ENCODE assay signal across 13 cellular contexts in the genomic region with DNA sequence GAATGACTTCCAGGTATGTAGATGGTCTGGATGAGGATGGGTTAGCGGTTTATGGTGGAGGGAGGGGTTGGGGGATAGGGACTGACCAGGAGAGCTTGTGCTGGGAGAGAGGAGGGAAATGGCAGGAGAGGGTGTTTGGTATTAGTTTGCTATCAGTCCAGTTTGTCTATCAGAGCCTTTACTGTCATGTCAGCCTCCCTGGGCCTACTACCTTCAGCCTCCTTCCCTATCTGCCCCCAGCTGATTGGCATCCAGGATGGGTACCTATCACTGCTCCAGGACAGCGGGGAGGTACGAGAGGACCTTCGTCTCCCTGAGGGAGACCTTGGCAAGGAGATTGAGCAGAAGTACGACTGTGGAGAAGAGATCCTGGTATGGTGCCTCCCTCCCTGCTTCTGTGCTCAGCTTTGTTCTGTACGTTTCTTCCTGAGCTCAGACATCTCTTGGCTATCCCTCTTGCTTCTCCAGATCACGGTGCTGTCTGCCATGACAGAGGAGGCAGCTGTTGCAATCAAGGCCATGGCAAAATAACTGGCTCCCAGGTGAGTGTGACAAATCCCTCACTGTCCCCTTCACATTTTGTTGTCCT. TPM values are rescaled to one million over a fixed set of nuclear protein-coding genes. Genes with fewer than 3 reads are reported as not detected.
DNase-seq lines count a peak whose midpoint lies in the region; ATAC-seq and TF ChIP-seq lines count a peak whose summit lies in the region.
"Had no signal": no experiment of that assay in that cellular context is flagged by ENCODE, and none has a peak within 500 bp of the region (broad histone marks: within the 10 kb centered on the region; RNA-seq: fewer than 3 reads in every experiment).

No MANE protein-coding gene starts in this region.

- no peaks in the 10 kb centered on the region for H3K9me3 ChIP-seq in GM23248 (ENCODE audit: low read depth)
- H3K9me3 ChIP-seq: HAP-1 had no signal

- ATAC-seq in natural killer cell (no peak), GM21515 (IDR thresholded peaks at IDR 0.05; ENCODE audit: unreplicated experiment) (no peak)
- ATAC-seq: left cardiac atrium had no signal

- H3F3A ChIP-seq in GM23248 (ENCODE audit: insufficient read depth), result peaks cover 68% of the 10 kb centered on the region

- in situ Hi-C loops in GM23248 (cut with MboI), result no loop called here

- peaks cover 48% of the 10 kb centered on the region for H3K4me1 Mint-ChIP-seq in CD14-positive monocyte
- H3K4me1 Mint-ChIP-seq in activated T-helper 2 cell treated with anti-CD3 and anti-CD28 coated beads, Interferon-gamma antibody, Interleukin-2, Interleukin-4, amounts not matched to agents 10 μg/mL and 5 μg/mL and 100 μg/mL, durations not matched to agents 14 hours and 24 hours and 36 hours (ENCODE audit: low read depth), result peaks cover 51% of the 10 kb centered on the region
- H3K4me1 Mint-ChIP-seq in natural killer cell, result peaks cover 56 to 82% of the 10 kb centered on the region in 2 donors

- H3K79me2 ChIP-seq in GM23248 (ENCODE audit: insufficient read depth), result peaks cover 74% of the 10 kb centered on the region

- DNase-seq in CD14-positive monocyte (ENCODE audit: low spot score) (no peak), GM23248 (no peak), natural killer cell (no peak), germinal center (ENCODE audit: low spot score) (no peak), NCI-H1048 (lab: John Stamatoyannopoulos, UW) (no peak)
- DNase-seq in activated T-helper 2 cell treated with anti-CD3 and anti-CD28 coated beads, Interferon-gamma antibody, Interleukin-2, Interleukin-4, amounts not matched to agents 10 μg/mL and 5 μg/mL and 100 μg/mL, durations not matched to agents 14 hours and 24 hours and 36 hours (ENCODE audit: low spot score), result no peak
- DNase-seq: activated CD4-positive, alpha-beta T cell treated with anti-CD3 and anti-CD28 coated beads for 48 hours; left cardiac atrium; NCI-H774 had no signal

- no peak overlapping the region for H2AFZ ChIP-seq in GM23248

- intact Hi-C loops in CD14-positive monocyte (cut with micrococcal nuclease) (no loop called here), natural killer cell (cut with micrococcal nuclease) (no loop called here)
- intact Hi-C loops in activated T-helper 2 cell treated with anti-CD3 and anti-CD28 coated beads, Interferon-gamma antibody, Interleukin-2, Interleukin-4, amounts not matched to agents 10 μg/mL and 5 μg/mL and 100 μg/mL, durations not matched to agents 14 hours and 24 hours and 36 hours (cut with micrococcal nuclease), result no loop called here

- H3K27me3 ChIP-seq in GM23248 (replicated peaks; ENCODE audit: insufficient read depth), result no peaks in the 10 kb centered on the region

- H3K9me2 ChIP-seq in GM23248 (ENCODE audit: insufficient read depth), result no peaks in the 10 kb centered on the region

- peak overlapping the region in 5 of 7 donors; percentile 61 to 98 (median 79) for H3K27ac Mint-ChIP-seq in CD14-positive monocyte
- H3K27ac Mint-ChIP-seq in activated T-helper 2 cell treated with anti-CD3 and anti-CD28 coated beads, Interferon-gamma antibody, Interleukin-2, Interleukin-4, amounts not matched to agents 10 μg/mL and 5 μg/mL and 100 μg/mL, durations not matched to agents 14 hours and 24 hours and 36 hours, result peak overlapping the region; percentile 69
- peak overlapping the region; percentile 91 to 99 for H3K27ac Mint-ChIP-seq in natural killer cell

- peak overlapping the region; percentile 12 for H3K4me2 ChIP-seq in GM23248 (ENCODE audit: unreplicated experiment)

- H3K36me3 ChIP-seq in GM23248 (ENCODE audit: low read depth), result peaks cover 42% of the 10 kb centered on the region

- H3K4me3 Mint-ChIP-seq in CD14-positive monocyte, result no peak overlapping the region
- peak overlapping the region; percentile 94 for H3K4me3 Mint-ChIP-seq in activated T-helper 2 cell treated with anti-CD3 and anti-CD28 coated beads, Interferon-gamma antibody, Interleukin-2, Interleukin-4, amounts not matched to agents 10 μg/mL and 5 μg/mL and 100 μg/mL, durations not matched to agents 14 hours and 24 hours and 36 hours (ENCODE audit: low read depth)
- peak overlapping the region; percentile 85 for H3K4me3 Mint-ChIP-seq in natural killer cell

- peaks cover 22% of the 10 kb centered on the region for H4K20me1 ChIP-seq in GM23248 (ENCODE audit: insufficient read depth)

- H3K27me3 Mint-ChIP-seq in CD14-positive monocyte (ENCODE audit: low read depth in 3 of 3), result peaks cover 0 to 2% (median 0%) of the 10 kb centered on the region in 3 donors
- no peaks in the 10 kb centered on the region for H3K27me3 Mint-ChIP-seq in activated T-helper 2 cell treated with anti-CD3 and anti-CD28 coated beads, Interferon-gamma antibody, Interleukin-2, Interleukin-4, amounts not matched to agents 10 μg/mL and 5 μg/mL and 100 μg/mL, durations not matched to agents 14 hours and 24 hours and 36 hours (ENCODE audit: low read depth)
- no peaks in the 10 kb centered on the region for H3K27me3 Mint-ChIP-seq in natural killer cell (ENCODE audit: low read depth in 2 of 2)

- H3K27ac ChIP-seq in GM23248, result 0 out of 2 replicates have a peak overlapping the region, but pooled peaks have one; percentile 14

- H3K9ac ChIP-seq in GM23248, result peak overlapping the region; percentile 21; the same call in 1 of the 2 replicates

- H3K36me3 Mint-ChIP-seq in CD14-positive monocyte (peaks cover 48 to 54% of the 10 kb centered on the region in 2 donors), natural killer cell (peaks cover 17% of the 10 kb centered on the region)
- peaks cover 65% of the 10 kb centered on the region for H3K36me3 Mint-ChIP-seq in activated T-helper 2 cell treated with anti-CD3 and anti-CD28 coated beads, Interferon-gamma antibody, Interleukin-2, Interleukin-4, amounts not matched to agents 10 μg/mL and 5 μg/mL and 100 μg/mL, durations not matched to agents 14 hours and 24 hours and 36 hours (ENCODE audit: low read depth)

- H3K4me3 ChIP-seq in GM23248, result 0 out of 2 replicates have a peak overlapping the region, but pooled peaks have one; percentile 91
- H3K4me3 ChIP-seq: HAP-1 had no signal

- TF ChIP-seq CTCF in CD14-positive monocyte (IDR thresholded peaks at IDR 0.05) (no peak), natural killer cell (IDR thresholded peaks at IDR 0.05) (no peak)

- H3K9me3 Mint-ChIP-seq in CD14-positive monocyte (no peaks in the 10 kb centered on the region), natural killer cell (no peaks in the 10 kb centered on the region)
- no peaks in the 10 kb centered on the region for H3K9me3 Mint-ChIP-seq in activated T-helper 2 cell treated with anti-CD3 and anti-CD28 coated beads, Interferon-gamma antibody, Interleukin-2, Interleukin-4, amounts not matched to agents 10 μg/mL and 5 μg/mL and 100 μg/mL, durations not matched to agents 14 hours and 24 hours and 36 hours

- 69 to 70% methylated on average over 7 of the region's 7 CpGs for WGBS in GM23248 (ENCODE audit: low coverage in 1 of 2, low lambda C conversion rate in 2 of 2, missing lambda C conversion rate in 2 of 2), 2 experiments

- H3K4me1 ChIP-seq in GM23248 (ENCODE audit: insufficient read depth), result peaks cover 45% of the 10 kb centered on the region

RNA-seq across cellular contexts. Expression of a gene that starts 3.8 kb away (rescaled TPM):
- polyA plus RNA-seq in CD14-positive monocyte (100 to 1,000 TPM; 465 to 485 TPM), GM23248 (2016; fragmentation: Nextera tagmentation; extraction: Ambion mirVana) (998 and 1,047 TPM in 2 replicates)
- total RNA-seq in GM23248 (2014; rRNA removed; shearing (Covaris generic)), result 869 and 956 TPM in 2 replicates
- 1,189 and 1,199 TPM in 2 replicates for total RNA-seq in activated T-helper 2 cell treated with anti-CD3 and anti-CD28 coated beads, Interferon-gamma antibody, Interleukin-2, Interleukin-4, amounts not matched to agents 10 μg/mL and 5 μg/mL and 100 μg/mL, durations not matched to agents 14 hours and 24 hours and 36 hours
- total RNA-seq in natural killer cell, result 100 to 1,000 TPM; 483 to 608 (median 492) TPM

RNA-seq across cellular contexts. Expression of a gene that starts 4.0 kb away (rescaled TPM):
- polyA plus RNA-seq in CD14-positive monocyte (10 to 100 TPM; 53.5 to 59.6 TPM), GM23248 (2016; fragmentation: Nextera tagmentation; extraction: Ambion mirVana) (53.8 and 59.4 TPM in 2 replicates)
- total RNA-seq in GM23248 (2014; rRNA removed; shearing (Covaris generic)), result 50.1 and 81.3 TPM in 2 replicates
- 57.6 and 64.9 TPM in 2 replicates for total RNA-seq in activated T-helper 2 cell treated with anti-CD3 and anti-CD28 coated beads, Interferon-gamma antibody, Interleukin-2, Interleukin-4, amounts not matched to agents 10 μg/mL and 5 μg/mL and 100 μg/mL, durations not matched to agents 14 hours and 24 hours and 36 hours
- 100 to 1,000 TPM; 132 to 146 (median 133) TPM for total RNA-seq in natural killer cell

RNA-seq across cellular contexts. Expression of a gene that starts 16.8 kb away (rescaled TPM):
- polyA plus RNA-seq in CD14-positive monocyte (not detected), GM23248 (2016; fragmentation: Nextera tagmentation; extraction: Ambion mirVana) (not detected in 2 replicates)
- total RNA-seq in GM23248 (2014; rRNA removed; shearing (Covaris generic)), result 0.22 TPM in 1 of 2 replicates, not detected in the other
- 0.43 and 0.51 TPM in 2 replicates for total RNA-seq in activated T-helper 2 cell treated with anti-CD3 and anti-CD28 coated beads, Interferon-gamma antibody, Interleukin-2, Interleukin-4, amounts not matched to agents 10 μg/mL and 5 μg/mL and 100 μg/mL, durations not matched to agents 14 hours and 24 hours and 36 hours
- under 1 TPM in 1 of 3 donors, not detected in 2; 0.05 TPM for total RNA-seq in natural killer cell
- total RNA-seq: glomerular endothelial cell had no signal

RNA-seq across cellular contexts. Expression of a gene that starts 17.9 kb away (rescaled TPM):
- polyA plus RNA-seq in CD14-positive monocyte (under 1 TPM; 0.35 to 0.44 TPM), GM23248 (2016; fragmentation: Nextera tagmentation; extraction: Ambion mirVana) (2.0 and 2.1 TPM in 2 replicates)
- total RNA-seq in GM23248 (2014; rRNA removed; shearing (Covaris generic)), result 12.8 and 20.1 TPM in 2 replicates
- total RNA-seq in activated T-helper 2 cell treated with anti-CD3 and anti-CD28 coated beads, Interferon-gamma antibody, Interleukin-2, Interleukin-4, amounts not matched to agents 10 μg/mL and 5 μg/mL and 100 μg/mL, durations not matched to agents 14 hours and 24 hours and 36 hours, result 45.7 and 47.7 TPM in 2 replicates
- 10 to 100 TPM; 48.9 to 57.9 (median 51.4) TPM for total RNA-seq in natural killer cell

RNA-seq across cellular contexts. Expression of a gene that starts 25.1 kb away (rescaled TPM):
- polyA plus RNA-seq in CD14-positive monocyte (10 to 100 TPM; 32.1 to 40.5 TPM), GM23248 (2016; fragmentation: Nextera tagmentation; extraction: Ambion mirVana) (15.6 and 15.7 TPM in 2 replicates)
- total RNA-seq in GM23248 (2014; rRNA removed; shearing (Covaris generic)), result 0.89 and 4.4 TPM in 2 replicates
- total RNA-seq in activated T-helper 2 cell treated with anti-CD3 and anti-CD28 coated beads, Interferon-gamma antibody, Interleukin-2, Interleukin-4, amounts not matched to agents 10 μg/mL and 5 μg/mL and 100 μg/mL, durations not matched to agents 14 hours and 24 hours and 36 hours, result 361 and 382 TPM in 2 replicates
- total RNA-seq in natural killer cell, result 100 to 1,000 TPM; 526 to 590 (median 540) TPM
- total RNA-seq: glomerular endothelial cell, HT-29 had no signal

Comparison
In these comparisons a context has a peak if more than half of its experiments do, and no peak if none do; other contexts are left out.
1. H3K4me3 Mint-ChIP-seq: peak in activated T-helper 2 cell treated with anti-CD3 and anti-CD28 coated beads, Interferon-gamma antibody, Interleukin-2, Interleukin-4, amounts not matched to agents 10 μg/mL and 5 μg/mL and 100 μg/mL, durations not matched to agents 14 hours and 24 hours and 36 hours (single experiment) and natural killer cell (single experiment); none in CD14-positive monocyte (0 of 2).
2. Peak in every context shown above with its lines, with median percentiles within 50 percentile points of each other: H3K27ac Mint-ChIP-seq.